Comparison of ENCODE assay signal across 1 cellular context in genomic region chr17:60036796-60037677, GRCh38.
TF ChIP-seq lines count a peak whose summit lies in the region.

No MANE protein-coding gene starts in this region.

TF ChIP-seq in HepG2, 621 proteins besides CTCF, POLR2A, EP300 and RAD21 (continued from another document and continues in another):
- TF ChIP-seq, protein P1, sequence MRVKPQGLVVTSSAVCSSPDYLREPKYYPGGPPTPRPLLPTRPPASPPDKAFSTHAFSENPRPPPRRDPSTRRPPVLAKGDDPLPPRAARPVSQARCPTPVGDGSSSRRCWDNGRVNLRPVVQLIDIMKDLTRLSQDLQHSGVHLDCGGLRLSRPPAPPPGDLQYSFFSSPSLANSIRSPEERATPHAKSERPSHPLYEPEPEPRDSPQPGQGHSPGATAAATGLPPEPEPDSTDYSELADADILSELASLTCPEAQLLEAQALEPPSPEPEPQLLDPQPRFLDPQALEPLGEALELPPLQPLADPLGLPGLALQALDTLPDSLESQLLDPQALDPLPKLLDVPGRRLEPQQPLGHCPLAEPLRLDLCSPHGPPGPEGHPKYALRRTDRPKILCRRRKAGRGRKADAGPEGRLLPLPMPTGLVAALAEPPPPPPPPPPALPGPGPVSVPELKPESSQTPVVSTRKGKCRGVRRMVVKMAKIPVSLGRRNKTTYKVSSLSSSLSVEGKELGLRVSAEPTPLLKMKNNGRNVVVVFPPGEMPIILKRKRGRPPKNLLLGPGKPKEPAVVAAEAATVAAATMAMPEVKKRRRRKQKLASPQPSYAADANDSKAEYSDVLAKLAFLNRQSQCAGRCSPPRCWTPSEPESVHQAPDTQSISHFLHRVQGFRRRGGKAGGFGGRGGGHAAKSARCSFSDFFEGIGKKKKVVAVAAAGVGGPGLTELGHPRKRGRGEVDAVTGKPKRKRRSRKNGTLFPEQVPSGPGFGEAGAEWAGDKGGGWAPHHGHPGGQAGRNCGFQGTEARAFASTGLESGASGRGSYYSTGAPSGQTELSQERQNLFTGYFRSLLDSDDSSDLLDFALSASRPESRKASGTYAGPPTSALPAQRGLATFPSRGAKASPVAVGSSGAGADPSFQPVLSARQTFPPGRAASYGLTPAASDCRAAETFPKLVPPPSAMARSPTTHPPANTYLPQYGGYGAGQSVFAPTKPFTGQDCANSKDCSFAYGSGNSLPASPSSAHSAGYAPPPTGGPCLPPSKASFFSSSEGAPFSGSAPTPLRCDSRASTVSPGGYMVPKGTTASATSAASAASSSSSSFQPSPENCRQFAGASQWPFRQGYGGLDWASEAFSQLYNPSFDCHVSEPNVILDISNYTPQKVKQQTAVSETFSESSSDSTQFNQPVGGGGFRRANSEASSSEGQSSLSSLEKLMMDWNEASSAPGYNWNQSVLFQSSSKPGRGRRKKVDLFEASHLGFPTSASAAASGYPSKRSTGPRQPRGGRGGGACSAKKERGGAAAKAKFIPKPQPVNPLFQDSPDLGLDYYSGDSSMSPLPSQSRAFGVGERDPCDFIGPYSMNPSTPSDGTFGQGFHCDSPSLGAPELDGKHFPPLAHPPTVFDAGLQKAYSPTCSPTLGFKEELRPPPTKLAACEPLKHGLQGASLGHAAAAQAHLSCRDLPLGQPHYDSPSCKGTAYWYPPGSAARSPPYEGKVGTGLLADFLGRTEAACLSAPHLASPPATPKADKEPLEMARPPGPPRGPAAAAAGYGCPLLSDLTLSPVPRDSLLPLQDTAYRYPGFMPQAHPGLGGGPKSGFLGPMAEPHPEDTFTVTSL (CRISPR knock-in tag; IDR thresholded peaks at IDR 0.05; ENCODE audit: borderline replicate concordance), result no peak
- TF ChIP-seq ATF7-NPFF (CRISPR knock-in tag; IDR thresholded peaks at IDR 0.05; ENCODE audit: low read depth), result peak; percentile 64; the same call in 1 of the 2 replicates
- no peak; the same call in 1 of the 2 replicates for TF ChIP-seq NRL (CRISPR knock-in tag; IDR thresholded peaks at IDR 0.05; ENCODE audit: borderline replicate concordance)
- TF ChIP-seq, protein P2, sequence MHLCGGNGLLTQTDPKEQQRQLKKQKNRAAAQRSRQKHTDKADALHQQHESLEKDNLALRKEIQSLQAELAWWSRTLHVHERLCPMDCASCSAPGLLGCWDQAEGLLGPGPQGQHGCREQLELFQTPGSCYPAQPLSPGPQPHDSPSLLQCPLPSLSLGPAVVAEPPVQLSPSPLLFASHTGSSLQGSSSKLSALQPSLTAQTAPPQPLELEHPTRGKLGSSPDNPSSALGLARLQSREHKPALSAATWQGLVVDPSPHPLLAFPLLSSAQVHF (CRISPR knock-in tag; IDR thresholded peaks at IDR 0.05), result no peak
- TF ChIP-seq ZNF652 (CRISPR knock-in tag; IDR thresholded peaks at IDR 0.05; ENCODE audit: borderline replicate concordance, low read depth), result 0 out of 2 replicates have a peak, but pooled peaks have one; percentile 8
- TF ChIP-seq ADNP (CRISPR knock-in tag; IDR thresholded peaks at IDR 0.05), result no peak
- peak; percentile 70; the same call in 1 of the 2 replicates for TF ChIP-seq ZMYM3 (CRISPR knock-in tag; IDR thresholded peaks at IDR 0.05)
- peak; percentile 86 for TF ChIP-seq ZNF441 (CRISPR knock-in tag; IDR thresholded peaks at IDR 0.05; ENCODE audit: borderline replicate concordance)
- peak; percentile 34; the same call in 1 of the 2 replicates for TF ChIP-seq BCL6 (CRISPR knock-in tag; IDR thresholded peaks at IDR 0.05)
- no peak for TF ChIP-seq ZNF234 (CRISPR knock-in tag; conservative IDR thresholded peaks at IDR 0.05)
- no peak for TF ChIP-seq SNAI1 (CRISPR knock-in tag; IDR thresholded peaks at IDR 0.05; ENCODE audit: borderline replicate concordance)
- no peak for TF ChIP-seq TCF7L2 (IDR thresholded peaks at IDR 0.05; ENCODE audit: low read depth, low read length)
- peak; percentile 60; the same call in 1 of the 2 replicates for TF ChIP-seq IRF2 (CRISPR knock-in tag; IDR thresholded peaks at IDR 0.05)
- no peak for TF ChIP-seq ZKSCAN8 (CRISPR knock-in tag; IDR thresholded peaks at IDR 0.05; ENCODE audit: borderline replicate concordance)
- TF ChIP-seq MAFK (conservative IDR thresholded peaks at IDR 0.05 in 1 of 2, IDR thresholded peaks at IDR 0.05 in 1 of 2; ENCODE audit: low read length in 2 of 2), result no peak
- no peak for TF ChIP-seq ZNF432 (CRISPR knock-in tag; IDR thresholded peaks at IDR 0.05; ENCODE audit: borderline replicate concordance)
- TF ChIP-seq, protein P3, sequence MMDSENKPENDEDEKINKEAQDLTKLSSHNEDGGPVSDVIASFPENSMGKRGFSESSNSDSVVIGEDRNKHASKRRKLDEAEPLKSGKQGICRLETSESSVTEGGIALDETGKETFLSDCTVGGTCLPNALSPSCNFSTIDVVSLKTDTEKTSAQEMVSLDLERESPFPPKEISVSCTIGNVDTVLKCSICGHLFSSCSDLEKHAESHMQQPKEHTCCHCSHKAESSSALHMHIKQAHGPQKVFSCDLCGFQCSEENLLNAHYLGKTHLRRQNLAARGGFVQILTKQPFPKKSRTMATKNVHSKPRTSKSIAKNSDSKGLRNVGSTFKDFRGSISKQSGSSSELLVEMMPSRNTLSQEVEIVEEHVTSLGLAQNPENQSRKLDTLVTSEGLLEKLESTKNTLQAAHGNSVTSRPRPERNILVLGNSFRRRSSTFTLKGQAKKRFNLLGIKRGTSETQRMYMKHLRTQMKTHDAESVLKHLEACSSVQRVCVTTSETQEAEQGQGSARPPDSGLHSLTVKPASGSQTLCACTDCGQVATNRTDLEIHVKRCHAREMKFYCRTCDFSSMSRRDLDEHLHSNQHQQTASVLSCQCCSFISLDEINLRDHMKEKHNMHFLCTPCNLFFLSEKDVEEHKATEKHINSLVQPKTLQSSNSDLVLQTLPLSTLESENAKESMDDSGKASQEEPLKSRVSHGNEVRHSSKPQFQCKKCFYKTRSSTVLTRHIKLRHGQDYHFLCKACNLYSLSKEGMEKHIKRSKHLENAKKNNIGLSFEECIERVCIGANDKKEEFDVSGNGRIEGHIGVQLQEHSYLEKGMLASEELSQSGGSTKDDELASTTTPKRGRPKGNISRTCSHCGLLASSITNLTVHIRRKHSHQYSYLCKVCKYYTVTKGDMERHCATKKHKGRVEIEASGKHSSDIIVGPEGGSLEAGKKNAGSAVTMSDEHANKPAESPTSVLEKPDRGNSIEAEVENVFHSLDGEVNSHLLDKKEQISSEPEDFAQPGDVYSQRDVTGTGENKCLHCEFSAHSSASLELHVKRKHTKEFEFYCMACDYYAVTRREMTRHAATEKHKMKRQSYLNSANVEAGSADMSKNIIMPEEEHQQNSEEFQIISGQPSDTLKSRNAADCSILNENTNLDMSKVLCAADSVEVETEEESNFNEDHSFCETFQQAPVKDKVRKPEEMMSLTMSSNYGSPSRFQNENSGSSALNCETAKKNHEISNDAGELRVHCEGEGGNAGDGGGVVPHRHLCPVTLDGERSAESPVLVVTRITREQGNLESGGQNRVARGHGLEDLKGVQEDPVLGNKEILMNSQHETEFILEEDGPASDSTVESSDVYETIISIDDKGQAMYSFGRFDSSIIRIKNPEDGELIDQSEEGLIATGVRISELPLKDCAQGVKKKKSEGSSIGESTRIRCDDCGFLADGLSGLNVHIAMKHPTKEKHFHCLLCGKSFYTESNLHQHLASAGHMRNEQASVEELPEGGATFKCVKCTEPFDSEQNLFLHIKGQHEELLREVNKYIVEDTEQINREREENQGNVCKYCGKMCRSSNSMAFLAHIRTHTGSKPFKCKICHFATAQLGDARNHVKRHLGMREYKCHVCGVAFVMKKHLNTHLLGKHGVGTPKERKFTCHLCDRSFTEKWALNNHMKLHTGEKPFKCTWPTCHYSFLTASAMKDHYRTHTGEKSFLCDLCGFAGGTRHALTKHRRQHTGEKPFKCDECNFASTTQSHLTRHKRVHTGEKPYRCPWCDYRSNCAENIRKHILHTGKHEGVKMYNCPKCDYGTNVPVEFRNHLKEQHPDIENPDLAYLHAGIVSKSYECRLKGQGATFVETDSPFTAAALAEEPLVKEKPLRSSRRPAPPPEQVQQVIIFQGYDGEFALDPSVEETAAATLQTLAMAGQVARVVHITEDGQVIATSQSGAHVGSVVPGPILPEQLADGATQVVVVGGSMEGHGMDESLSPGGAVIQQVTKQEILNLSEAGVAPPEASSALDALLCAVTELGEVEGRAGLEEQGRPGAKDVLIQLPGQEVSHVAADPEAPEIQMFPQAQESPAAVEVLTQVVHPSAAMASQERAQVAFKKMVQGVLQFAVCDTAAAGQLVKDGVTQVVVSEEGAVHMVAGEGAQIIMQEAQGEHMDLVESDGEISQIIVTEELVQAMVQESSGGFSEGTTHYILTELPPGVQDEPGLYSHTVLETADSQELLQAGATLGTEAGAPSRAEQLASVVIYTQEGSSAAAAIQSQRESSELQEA (CRISPR knock-in tag; IDR thresholded peaks at IDR 0.05; ENCODE audit: not compliant biosample characterization), result peak; percentile 72
- 0 out of 2 replicates have a peak, but pooled peaks have one; percentile 86 for TF ChIP-seq NFATC3 (CRISPR knock-in tag; IDR thresholded peaks at IDR 0.05)
- no peak for TF ChIP-seq ZBTB37 (CRISPR knock-in tag; IDR thresholded peaks at IDR 0.05)
- TF ChIP-seq SAP130 (CRISPR knock-in tag; IDR thresholded peaks at IDR 0.05; ENCODE audit: low read depth), result peak; percentile 74
- no peak for TF ChIP-seq JUNB (CRISPR knock-in tag; IDR thresholded peaks at IDR 0.05; ENCODE audit: borderline replicate concordance)
- TF ChIP-seq SETDB1 (CRISPR knock-in tag; IDR thresholded peaks at IDR 0.05; ENCODE audit: borderline replicate concordance), result no peak
- TF ChIP-seq ZNF510 (CRISPR knock-in tag; IDR thresholded peaks at IDR 0.05; ENCODE audit: low read depth), result peak; percentile 92
- no peak for TF ChIP-seq GZF1 (CRISPR knock-in tag; IDR thresholded peaks at IDR 0.05)
- peak; percentile 68 for TF ChIP-seq YY1 (IDR thresholded peaks at IDR 0.05; ENCODE audit: insufficient read depth, insufficient replicate concordance, low read depth, low read length)
- no peak for TF ChIP-seq ZNF558 (CRISPR knock-in tag; IDR thresholded peaks at IDR 0.05; ENCODE audit: borderline replicate concordance)
- TF ChIP-seq ZNF619 (CRISPR knock-in tag; IDR thresholded peaks at IDR 0.05), result no peak; the same call in 1 of the 2 replicates
- TF ChIP-seq, protein P4, sequence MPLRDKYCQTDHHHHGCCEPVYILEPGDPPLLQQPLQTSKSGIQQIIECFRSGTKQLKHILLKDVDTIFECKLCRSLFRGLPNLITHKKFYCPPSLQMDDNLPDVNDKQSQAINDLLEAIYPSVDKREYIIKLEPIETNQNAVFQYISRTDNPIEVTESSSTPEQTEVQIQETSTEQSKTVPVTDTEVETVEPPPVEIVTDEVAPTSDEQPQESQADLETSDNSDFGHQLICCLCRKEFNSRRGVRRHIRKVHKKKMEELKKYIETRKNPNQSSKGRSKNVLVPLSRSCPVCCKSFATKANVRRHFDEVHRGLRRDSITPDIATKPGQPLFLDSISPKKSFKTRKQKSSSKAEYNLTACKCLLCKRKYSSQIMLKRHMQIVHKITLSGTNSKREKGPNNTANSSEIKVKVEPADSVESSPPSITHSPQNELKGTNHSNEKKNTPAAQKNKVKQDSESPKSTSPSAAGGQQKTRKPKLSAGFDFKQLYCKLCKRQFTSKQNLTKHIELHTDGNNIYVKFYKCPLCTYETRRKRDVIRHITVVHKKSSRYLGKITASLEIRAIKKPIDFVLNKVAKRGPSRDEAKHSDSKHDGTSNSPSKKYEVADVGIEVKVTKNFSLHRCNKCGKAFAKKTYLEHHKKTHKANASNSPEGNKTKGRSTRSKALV (CRISPR knock-in tag; IDR thresholded peaks at IDR 0.05), result no peak
- TF ChIP-seq XRCC5 (optimal IDR thresholded peaks at IDR 0.05; ENCODE audit: low read length), result peak; percentile 99
- TF ChIP-seq ZNF777 (CRISPR knock-in tag; IDR thresholded peaks at IDR 0.05), result no peak
- TF ChIP-seq ZNF567 (CRISPR knock-in tag; IDR thresholded peaks at IDR 0.05; ENCODE audit: borderline replicate concordance), result 0 out of 2 replicates have a peak, but pooled peaks have one; percentile 67
- no peak for TF ChIP-seq ZFP36 (IDR thresholded peaks at IDR 0.05; ENCODE audit: borderline replicate concordance, low read depth, low read length, partially characterized antibody)
- TF ChIP-seq ZNF484 (CRISPR knock-in tag; IDR thresholded peaks at IDR 0.05; ENCODE audit: borderline replicate concordance, low read depth), result no peak
- no peak; the same call in 1 of the 2 replicates for TF ChIP-seq FOXO1 (CRISPR knock-in tag; IDR thresholded peaks at IDR 0.05)
- TF ChIP-seq NCOR1 (IDR thresholded peaks at IDR 0.05; ENCODE audit: borderline replicate concordance, low read length), result no peak
- TF ChIP-seq, protein P5, sequence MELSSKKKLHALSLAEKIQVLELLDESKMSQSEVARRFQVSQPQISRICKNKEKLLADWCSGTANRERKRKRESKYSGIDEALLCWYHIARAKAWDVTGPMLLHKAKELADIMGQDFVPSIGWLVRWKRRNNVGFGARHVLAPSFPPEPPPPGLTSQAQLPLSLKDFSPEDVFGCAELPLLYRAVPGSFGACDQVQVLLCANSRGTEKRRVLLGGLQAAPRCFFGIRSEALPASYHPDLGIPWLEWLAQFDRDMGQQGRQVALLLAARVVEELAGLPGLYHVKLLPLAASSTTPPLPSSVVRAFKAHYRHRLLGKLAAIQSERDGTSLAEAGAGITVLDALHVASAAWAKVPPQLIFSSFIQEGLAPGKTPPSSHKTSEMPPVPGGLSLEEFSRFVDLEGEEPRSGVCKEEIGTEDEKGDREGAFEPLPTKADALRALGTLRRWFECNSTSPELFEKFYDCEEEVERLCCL (CRISPR knock-in tag; IDR thresholded peaks at IDR 0.05; ENCODE audit: borderline replicate concordance), result no peak
- TF ChIP-seq SYNCRIP (IDR thresholded peaks at IDR 0.05; ENCODE audit: insufficient read depth, low read depth, low read length), result no peak
- TF ChIP-seq ZNF776 (CRISPR knock-in tag; IDR thresholded peaks at IDR 0.05), result no peak
- no peak for TF ChIP-seq HBP1 (CRISPR knock-in tag; IDR thresholded peaks at IDR 0.05; ENCODE audit: low read depth)
- TF ChIP-seq ZNF781 (CRISPR knock-in tag; IDR thresholded peaks at IDR 0.05; ENCODE audit: borderline replicate concordance, not compliant biosample characterization), result peak; percentile 51
- no peak for TF ChIP-seq PHF20 (CRISPR knock-in tag; IDR thresholded peaks at IDR 0.05)
- TF ChIP-seq MIER3 (CRISPR knock-in tag; IDR thresholded peaks at IDR 0.05; ENCODE audit: borderline replicate concordance), result peak; percentile 68; the same call in 1 of the 2 replicates
- no peak for TF ChIP-seq ZNF660 (CRISPR knock-in tag; IDR thresholded peaks at IDR 0.05; ENCODE audit: borderline replicate concordance, low read depth)
